ENCODE assay signal across 17 cellular contexts in genomic region chr11:47586456-47586855, GRCh38. TPM values are rescaled to one million over a fixed set of nuclear protein-coding genes. Genes with fewer than 3 reads are reported as not detected.
DNase-seq lines count a peak whose midpoint lies in the region; ATAC-seq and TF ChIP-seq lines count a peak whose summit lies in the region.
"Had no signal": no experiment of that assay in that cellular context is flagged by ENCODE, and none has a peak within 500 bp of the region (broad histone marks: within the 10 kb centered on the region; RNA-seq: fewer than 3 reads in every experiment).

Gene FAM180B (plus strand): TSS chr11:47586678. CDS start chr11:47586769, 91 bp downstream.

- no peaks in the 10 kb centered on the region for H3K9me3 ChIP-seq in vagina
- H3K9me3 ChIP-seq: colonic mucosa had no signal

- H3K4me3 Mint-ChIP-seq in stimulated activated naive CD8-positive, alpha-beta T cell treated with anti-CD3 and anti-CD28 coated beads, Interleukin-15, amount 100 ng/mL, for 72 hours, result no peak within 1 kb of the TSS
- no peak within 1 kb of the TSS for H3K4me3 Mint-ChIP-seq in dendritic cell treated with granulocyte-macrophage colony-stimulating factor and Interleukin-4, amounts not matched to agents 40 ng/mL and 50 ng/mL, for 4 days
- H3K4me3 Mint-ChIP-seq in nephron, result peak within 1 kb of the TSS in 2 of 3 experiments; percentile 64 to 82

- no peak for DNase-seq in stimulated activated naive CD8-positive, alpha-beta T cell treated with anti-CD3 and anti-CD28 coated beads, Interleukin-15, amount 100 ng/mL, for 72 hours
- no peak for DNase-seq in stimulated activated naive CD8-positive, alpha-beta T cell treated with anti-CD3 and anti-CD28 coated beads, Interleukin-15, Interleukin-2, amounts not matched to agents 100 U/mL and 50 U/mL, for 24 hours
- DNase-seq in vagina (ENCODE audit: extremely low spot score in 2 of 2), result no peak
- no peak for DNase-seq in NCI-H2029 (lab: John Stamatoyannopoulos, UW)
- no peak for DNase-seq in NCI-H2171 treated with DMSO at 0.1 percent for 48 hours (lab: John Stamatoyannopoulos, UW)
- DNase-seq: activated CD4-positive, alpha-beta T cell treated with anti-CD3 and anti-CD28 coated beads for 48 hours; colonic mucosa; GF-D8; glutamatergic neuron; NCI-H1105 treated with DMSO at 0.1 percent for 48 hours; NCI-H2227 treated with DMSO at 0.1 percent for 48 hours; SIG-M5 had no signal

- H3K27ac ChIP-seq in vagina, result peak within 1 kb of the TSS; percentile 3
- H3K27ac ChIP-seq: colonic mucosa had no signal

- no peaks in the 10 kb centered on the region for H3K9me3 Mint-ChIP-seq in stimulated activated naive CD8-positive, alpha-beta T cell treated with anti-CD3 and anti-CD28 coated beads, Interleukin-15, amount 100 ng/mL, for 72 hours
- H3K9me3 Mint-ChIP-seq in dendritic cell treated with granulocyte-macrophage colony-stimulating factor and Interleukin-4, amounts not matched to agents 40 ng/mL and 50 ng/mL, for 4 days, result no peaks in the 10 kb centered on the region
- H3K9me3 Mint-ChIP-seq in nephron, result no peaks in the 10 kb centered on the region

- H3K27ac Mint-ChIP-seq in stimulated activated naive CD8-positive, alpha-beta T cell treated with anti-CD3 and anti-CD28 coated beads, Interleukin-15, amount 100 ng/mL, for 72 hours, result peak within 1 kb of the TSS in 1 of 2 donors; percentile 74
- H3K27ac Mint-ChIP-seq in dendritic cell treated with granulocyte-macrophage colony-stimulating factor and Interleukin-4, amounts not matched to agents 40 ng/mL and 50 ng/mL, for 4 days, result peak within 1 kb of the TSS; percentile 86
- peak within 1 kb of the TSS; percentile 5 to 97 (median 85) for H3K27ac Mint-ChIP-seq in nephron

- peaks cover 15% of the 10 kb centered on the region for H3K4me1 ChIP-seq in vagina
- H3K4me1 ChIP-seq: colonic mucosa had no signal

- peak; percentile 19 for ATAC-seq in stimulated activated naive CD8-positive, alpha-beta T cell treated with anti-CD3 and anti-CD28 coated beads, Interleukin-15, amount 100 ng/mL, for 72 hours
- ATAC-seq in stimulated activated naive CD8-positive, alpha-beta T cell treated with anti-CD3 and anti-CD28 coated beads, Interleukin-15, Interleukin-2, amounts not matched to agents 100 U/mL and 50 U/mL, for 24 hours, result no peak
- no peak for ATAC-seq in HG02970 (IDR thresholded peaks at IDR 0.05; ENCODE audit: low FRiP score, unreplicated experiment)
- ATAC-seq: HCT116 had no signal

- intact Hi-C loops in dendritic cell treated with granulocyte-macrophage colony-stimulating factor and Interleukin-4, amounts not matched to agents 40 ng/mL and 50 ng/mL, for 4 days (cut with micrococcal nuclease), result no loop called here
- intact Hi-C loops in vagina (cut with DNase I), result no loop called here

- H3K27me3 Mint-ChIP-seq in stimulated activated naive CD8-positive, alpha-beta T cell treated with anti-CD3 and anti-CD28 coated beads, Interleukin-15, amount 100 ng/mL, for 72 hours, result no peaks in the 10 kb centered on the region
- no peaks in the 10 kb centered on the region for H3K27me3 Mint-ChIP-seq in dendritic cell treated with granulocyte-macrophage colony-stimulating factor and Interleukin-4, amounts not matched to agents 40 ng/mL and 50 ng/mL, for 4 days
- peaks cover 5% of the 10 kb centered on the region for H3K27me3 Mint-ChIP-seq in nephron (ENCODE audit: low read depth)

- no peak for TF ChIP-seq POLR2A in vagina (IDR thresholded peaks at IDR 0.05)

- no peaks in the 10 kb centered on the region for H3K27me3 ChIP-seq in vagina
- H3K27me3 ChIP-seq: colonic mucosa had no signal

- H3K36me3 Mint-ChIP-seq in dendritic cell treated with granulocyte-macrophage colony-stimulating factor and Interleukin-4, amounts not matched to agents 40 ng/mL and 50 ng/mL, for 4 days (ENCODE audit: low read depth), result peaks cover 49% of the 10 kb centered on the region
- peaks cover 38% of the 10 kb centered on the region for H3K36me3 Mint-ChIP-seq in nephron (ENCODE audit: low read depth)

- H3K4me3 ChIP-seq in vagina, result no peak within 1 kb of the TSS
- H3K4me3 ChIP-seq: colonic mucosa had no signal

- peaks cover 1% of the 10 kb centered on the region for H3K4me1 Mint-ChIP-seq in stimulated activated naive CD8-positive, alpha-beta T cell treated with anti-CD3 and anti-CD28 coated beads, Interleukin-15, amount 100 ng/mL, for 72 hours
- peaks cover 34% of the 10 kb centered on the region for H3K4me1 Mint-ChIP-seq in dendritic cell treated with granulocyte-macrophage colony-stimulating factor and Interleukin-4, amounts not matched to agents 40 ng/mL and 50 ng/mL, for 4 days (ENCODE audit: low read depth)
- H3K4me1 Mint-ChIP-seq in nephron, result peaks cover 29% of the 10 kb centered on the region

- TF ChIP-seq CTCF in nephron (IDR thresholded peaks at IDR 0.05; ENCODE audit: unreplicated experiment in 3 of 3) (no peak), vagina (IDR thresholded peaks at IDR 0.05) (no peak)

- H3K36me3 ChIP-seq in vagina, result peaks cover 3 to 36% of the 10 kb centered on the region in 2 donors

RNA-seq across cellular contexts. Expression of gene FAM180B, which starts in this region (rescaled TPM):
- not detected for total RNA-seq in vagina
- total RNA-seq: colonic mucosa, epithelial cell of proximal tubule had no signal

Comparison
In these comparisons a context has a peak if more than half of its experiments do, and no peak if none do; other contexts are left out.
1. H3K4me3 Mint-ChIP-seq: peak in nephron (2 of 3); none in stimulated activated naive CD8-positive, alpha-beta T cell treated with anti-CD3 and anti-CD28 coated beads, Interleukin-15, amount 100 ng/mL, for 72 hours (0 of 2) and dendritic cell treated with granulocyte-macrophage colony-stimulating factor and Interleukin-4, amounts not matched to agents 40 ng/mL and 50 ng/mL, for 4 days (single experiment).